15 cellular contexts compared by ENCODE assay signal in genomic region chr3:152316318-152316717, GRCh38. TPM values are rescaled to one million over a fixed set of nuclear protein-coding genes. Genes with fewer than 3 reads are reported as not detected.
A peak's percentile ranks its signal among the peaks of the same experiment; 100 is the strongest.
DNase-seq lines count a peak whose midpoint lies in the region; ATAC-seq and TF ChIP-seq lines count a peak whose summit lies in the region.
"Had no signal": no experiment of that assay in that cellular context is flagged by ENCODE, and none has a peak within 500 bp of the region (broad histone marks: within the 10 kb centered on the region; RNA-seq: fewer than 3 reads in every experiment).

No MANE protein-coding gene starts in this region.

- TF ChIP-seq EP300 in stomach (IDR thresholded peaks at IDR 0.05) = no peak

- no peak overlapping the region for H3K4me2 ChIP-seq in KMS-11

- CTCF ChIA-PET in activated CD8-positive, alpha-beta memory T cell treated with anti-CD3 and anti-CD28 coated beads, Interleukin-2, amount 10 ng/mL, durations not matched to agents 7 days and 5 days (lab: Charles Lee) = interaction anchor here (1.2 kb wide), 1 partner anchor 42 kb away, joined by 3 read pairs; no protein-coding TSS in a partner anchor

- peaks cover 61% of the 10 kb centered on the region for H4K20me1 ChIP-seq in KMS-11 (ENCODE audit: insufficient read depth)

- peak overlapping the region; percentile 2; the same call in 1 of the 2 replicates for H3K27ac ChIP-seq in KMS-11
- peak overlapping the region in 3 of 4 donors; percentile 18 to 73 (median 56) for H3K27ac ChIP-seq in esophagus squamous epithelium
- H3K27ac ChIP-seq in stomach = peak overlapping the region in 3 of 5 donors; percentile 23 to 66 (median 65)

- no peak overlapping the region for H3K4me3 Mint-ChIP-seq in activated T-cell treated with anti-CD3 and anti-CD28 coated beads, Interleukin-2, amount 50 U/mL, for 24 hours
- no peak overlapping the region for H3K4me3 Mint-ChIP-seq in mesothelial cell of epicardium
- no peak overlapping the region for H3K4me3 Mint-ChIP-seq in activated CD8-positive, alpha-beta memory T cell treated with anti-CD3 and anti-CD28 coated beads, Interleukin-2, amount 10 ng/mL, durations not matched to agents 7 days and 5 days
- H3K4me3 Mint-ChIP-seq: dendritic cell treated with granulocyte-macrophage colony-stimulating factor and Interleukin-4, amounts not matched to agents 40 ng/mL and 50 ng/mL, for 4 days had no signal

- H3K9me3 Mint-ChIP-seq in activated T-cell treated with anti-CD3 and anti-CD28 coated beads, Interleukin-2, amount 50 U/mL, for 24 hours = no peaks in the 10 kb centered on the region
- H3K9me3 Mint-ChIP-seq in mesothelial cell of epicardium = no peaks in the 10 kb centered on the region
- H3K9me3 Mint-ChIP-seq in activated CD8-positive, alpha-beta memory T cell treated with anti-CD3 and anti-CD28 coated beads, Interleukin-2, amount 10 ng/mL, durations not matched to agents 7 days and 5 days (ENCODE audit: low read depth) = no peaks in the 10 kb centered on the region
- H3K9me3 Mint-ChIP-seq: dendritic cell treated with granulocyte-macrophage colony-stimulating factor and Interleukin-4, amounts not matched to agents 40 ng/mL and 50 ng/mL, for 4 days; naive B cell had no signal

- ATAC-seq in activated CD8-positive, alpha-beta memory T cell treated with anti-CD3 and anti-CD28 coated beads, Interleukin-2, amount 10 ng/mL, durations not matched to agents 7 days and 5 days = no peak

- WGBS in esophagus squamous epithelium, 2 donors = 62 to 64% methylated on average over 1 of the region's 1 CpG
- WGBS in stomach, 5 donors = 85 to 96% (median 87%) methylated on average over 1 of the region's 1 CpG

- peaks cover 81% of the 10 kb centered on the region for H3K4me1 Mint-ChIP-seq in activated T-cell treated with anti-CD3 and anti-CD28 coated beads, Interleukin-2, amount 50 U/mL, for 24 hours (ENCODE audit: low read depth)
- peaks cover 22% of the 10 kb centered on the region for H3K4me1 Mint-ChIP-seq in mesothelial cell of epicardium
- peaks cover 72% of the 10 kb centered on the region for H3K4me1 Mint-ChIP-seq in activated CD8-positive, alpha-beta memory T cell treated with anti-CD3 and anti-CD28 coated beads, Interleukin-2, amount 10 ng/mL, durations not matched to agents 7 days and 5 days

- TF ChIP-seq POLR2A in esophagus squamous epithelium (IDR thresholded peaks at IDR 0.05) = no peak
- no peak for TF ChIP-seq POLR2A in stomach (IDR thresholded peaks at IDR 0.05)

- H3K9me3 ChIP-seq in esophagus squamous epithelium (no peaks in the 10 kb centered on the region), stomach (no peaks in the 10 kb centered on the region)
- H3K9me3 ChIP-seq: thyroid gland had no signal

- DNase-seq in activated T-cell treated with anti-CD3 and anti-CD28 coated beads, Interleukin-2, amount 50 U/mL, for 24 hours = no peak
- no peak for DNase-seq in activated T-cell treated with anti-CD3 and anti-CD28 coated beads for 4 hours
- DNase-seq in esophagus squamous epithelium (lab: John Stamatoyannopoulos, UW) = no peak
- DNase-seq in stomach = no peak
- no peak for DNase-seq in NCI-H446 treated with DMSO at 0.1 percent for 48 hours (lab: John Stamatoyannopoulos, UW)
- DNase-seq in mesothelial cell of epicardium (ENCODE audit: low spot score in 2 of 2, unreplicated experiment in 2 of 2) = no peak
- DNase-seq in activated CD8-positive, alpha-beta memory T cell treated with anti-CD3 and anti-CD28 coated beads, Interleukin-2, amount 10 ng/mL, durations not matched to agents 7 days and 5 days = no peak
- DNase-seq: amniotic stem cell, DMS79, naive B cell, NCI-H146, T1000, thyroid gland had no signal

- TF ChIP-seq CTCF in KMS-11 (conservative IDR thresholded peaks at IDR 0.05; ENCODE audit: low read depth, low read length) = no peak
- no peak for TF ChIP-seq CTCF in esophagus squamous epithelium (IDR thresholded peaks at IDR 0.05)
- no peak for TF ChIP-seq CTCF in stomach (IDR thresholded peaks at IDR 0.05)
- no peak for TF ChIP-seq CTCF in mesothelial cell of epicardium (IDR thresholded peaks at IDR 0.05; ENCODE audit: unreplicated experiment)

- no peaks in the 10 kb centered on the region for H3K27me3 Mint-ChIP-seq in activated T-cell treated with anti-CD3 and anti-CD28 coated beads, Interleukin-2, amount 50 U/mL, for 24 hours
- H3K27me3 Mint-ChIP-seq in mesothelial cell of epicardium (ENCODE audit: low read depth) = no peaks in the 10 kb centered on the region
- no peaks in the 10 kb centered on the region for H3K27me3 Mint-ChIP-seq in activated CD8-positive, alpha-beta memory T cell treated with anti-CD3 and anti-CD28 coated beads, Interleukin-2, amount 10 ng/mL, durations not matched to agents 7 days and 5 days
- H3K27me3 Mint-ChIP-seq: dendritic cell treated with granulocyte-macrophage colony-stimulating factor and Interleukin-4, amounts not matched to agents 40 ng/mL and 50 ng/mL, for 4 days; naive B cell had no signal

- H3K36me3 ChIP-seq in KMS-11 (ENCODE audit: insufficient read depth) (0 out of 2 replicates have a peak, but pooled peaks cover 5% of the 10 kb centered on the region), esophagus squamous epithelium (no peaks in the 10 kb centered on the region), stomach (no peaks in the 10 kb centered on the region)
- H3K36me3 ChIP-seq: thyroid gland had no signal

- H3K27me3 ChIP-seq in KMS-11 (ENCODE audit: insufficient read depth, low read depth) (no peaks in the 10 kb centered on the region), esophagus squamous epithelium (no peaks in the 10 kb centered on the region), stomach (no peaks in the 10 kb centered on the region)
- H3K27me3 ChIP-seq: thyroid gland had no signal

- H3K4me3 ChIP-seq in KMS-11 (IDR thresholded peaks at IDR 0.05; ENCODE audit: insufficient read depth, low read depth, low read length) (no peak overlapping the region), esophagus squamous epithelium (no peak overlapping the region), stomach (no peak overlapping the region)
- H3K4me3 ChIP-seq: thyroid gland had no signal

- intact Hi-C loops in esophagus squamous epithelium (cut with DNase I) = no loop called here
- intact Hi-C loops in stomach (cut with DNase I; ENCODE audit: low total_unique reads) = no loop called here

- H3K9ac ChIP-seq in KMS-11 = no peak overlapping the region

- H3K27ac Mint-ChIP-seq in activated T-cell treated with anti-CD3 and anti-CD28 coated beads, Interleukin-2, amount 50 U/mL, for 24 hours = peak overlapping the region; percentile 79
- H3K27ac Mint-ChIP-seq in mesothelial cell of epicardium = no peak overlapping the region
- H3K27ac Mint-ChIP-seq in activated CD8-positive, alpha-beta memory T cell treated with anti-CD3 and anti-CD28 coated beads, Interleukin-2, amount 10 ng/mL, durations not matched to agents 7 days and 5 days = no peak overlapping the region
- H3K27ac Mint-ChIP-seq: dendritic cell treated with granulocyte-macrophage colony-stimulating factor and Interleukin-4, amounts not matched to agents 40 ng/mL and 50 ng/mL, for 4 days had no signal

- H3K79me2 ChIP-seq in KMS-11 (ENCODE audit: insufficient read depth, low read depth) = peaks cover 100% of the 10 kb centered on the region

- H2AFZ ChIP-seq in KMS-11 (ENCODE audit: low read depth) = no peak overlapping the region

- peaks cover 95% of the 10 kb centered on the region for H3K4me1 ChIP-seq in KMS-11 (ENCODE audit: low read depth, poor library complexity, severe bottlenecking)
- peaks cover 12 to 85% (median 37%) of the 10 kb centered on the region in 3 donors for H3K4me1 ChIP-seq in esophagus squamous epithelium
- peaks cover 20 to 87% (median 53%) of the 10 kb centered on the region in 4 donors for H3K4me1 ChIP-seq in stomach

- peaks cover 81% of the 10 kb centered on the region for H3K36me3 Mint-ChIP-seq in activated T-cell treated with anti-CD3 and anti-CD28 coated beads, Interleukin-2, amount 50 U/mL, for 24 hours (ENCODE audit: low read depth)
- H3K36me3 Mint-ChIP-seq in mesothelial cell of epicardium = peaks cover 9% of the 10 kb centered on the region
- H3K36me3 Mint-ChIP-seq in activated CD8-positive, alpha-beta memory T cell treated with anti-CD3 and anti-CD28 coated beads, Interleukin-2, amount 10 ng/mL, durations not matched to agents 7 days and 5 days = peaks cover 51% of the 10 kb centered on the region

RNA-seq across cellular contexts. Expression of gene MBNL1, which starts 47.6 kb away (rescaled TPM):
- total RNA-seq in esophagus squamous epithelium (100 to 1,000 TPM in 3 of 4 donors, 10 to 100 TPM in 1; 94.0 to 318 (median 161) TPM), stomach (100 to 1,000 TPM in 4 of 5 donors, 10 to 100 TPM in 1; 95.0 to 379 (median 325) TPM), mesothelial cell of epicardium (67.8 to 74.8 TPM (median 72.9 TPM) in 3 replicates)
- 10 to 100 TPM; 25.7 to 39.3 (median 29.2) TPM for polyA plus RNA-seq in stomach
- 100 to 1,000 TPM; 370 to 398 TPM for total RNA-seq in activated CD8-positive, alpha-beta memory T cell treated with anti-CD3 and anti-CD28 coated beads, Interleukin-2, amount 10 ng/mL, durations not matched to agents 7 days and 5 days

Comparison
In these comparisons a context has a peak if more than half of its experiments do, and no peak if none do; other contexts are left out.
1. H3K27ac ChIP-seq: peak in every context shown above with its lines; median percentile 65 in stomach; 56 in esophagus squamous epithelium; 2 in KMS-11.